ENCODE assay signal across 1 cellular context in genomic region chr16:69937465-69937951, GRCh38.
TF ChIP-seq lines count a peak whose summit lies in the region.

No MANE protein-coding gene starts in this region.

TF ChIP-seq in GM12878, 131 proteins besides CTCF, POLR2A, EP300 and RAD21 (continued from another document):
- TF ChIP-seq, protein P1, sequence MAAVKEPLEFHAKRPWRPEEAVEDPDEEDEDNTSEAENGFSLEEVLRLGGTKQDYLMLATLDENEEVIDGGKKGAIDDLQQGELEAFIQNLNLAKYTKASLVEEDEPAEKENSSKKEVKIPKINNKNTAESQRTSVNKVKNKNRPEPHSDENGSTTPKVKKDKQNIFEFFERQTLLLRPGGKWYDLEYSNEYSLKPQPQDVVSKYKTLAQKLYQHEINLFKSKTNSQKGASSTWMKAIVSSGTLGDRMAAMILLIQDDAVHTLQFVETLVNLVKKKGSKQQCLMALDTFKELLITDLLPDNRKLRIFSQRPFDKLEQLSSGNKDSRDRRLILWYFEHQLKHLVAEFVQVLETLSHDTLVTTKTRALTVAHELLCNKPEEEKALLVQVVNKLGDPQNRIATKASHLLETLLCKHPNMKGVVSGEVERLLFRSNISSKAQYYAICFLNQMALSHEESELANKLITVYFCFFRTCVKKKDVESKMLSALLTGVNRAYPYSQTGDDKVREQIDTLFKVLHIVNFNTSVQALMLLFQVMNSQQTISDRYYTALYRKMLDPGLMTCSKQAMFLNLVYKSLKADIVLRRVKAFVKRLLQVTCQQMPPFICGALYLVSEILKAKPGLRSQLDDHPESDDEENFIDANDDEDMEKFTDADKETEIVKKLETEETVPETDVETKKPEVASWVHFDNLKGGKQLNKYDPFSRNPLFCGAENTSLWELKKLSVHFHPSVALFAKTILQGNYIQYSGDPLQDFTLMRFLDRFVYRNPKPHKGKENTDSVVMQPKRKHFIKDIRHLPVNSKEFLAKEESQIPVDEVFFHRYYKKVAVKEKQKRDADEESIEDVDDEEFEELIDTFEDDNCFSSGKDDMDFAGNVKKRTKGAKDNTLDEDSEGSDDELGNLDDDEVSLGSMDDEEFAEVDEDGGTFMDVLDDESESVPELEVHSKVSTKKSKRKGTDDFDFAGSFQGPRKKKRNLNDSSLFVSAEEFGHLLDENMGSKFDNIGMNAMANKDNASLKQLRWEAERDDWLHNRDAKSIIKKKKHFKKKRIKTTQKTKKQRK (IDR thresholded peaks at IDR 0.05; ENCODE audit: low read depth, low read length) = no peak
TF ChIP-seq in GM12878: peak in this region for 0.
